In genomic region chr19:49157445-49158224, GRCh38 we compare ENCODE assay signal across 8 cellular contexts. TPM values are rescaled to one million over a fixed set of nuclear protein-coding genes. Genes with fewer than 3 reads are reported as not detected.
DNase-seq lines count a peak whose midpoint lies in the region; ATAC-seq and TF ChIP-seq lines count a peak whose summit lies in the region.

TRPM4 (plus strand) TSS chr19:49157792; CDS start chr19:49157867, 75 bp downstream.

- H3K27ac Mint-ChIP-seq in activated CD4-positive, alpha-beta T cell treated with anti-CD3 and anti-CD28 coated beads for 36 hours: no peak within 1 kb of the TSS

- POLR2A ChIA-PET in activated CD4-positive, alpha-beta T cell treated with anti-CD3 and anti-CD28 coated beads for 36 hours (lab: Charles Lee): no interaction called here

- DNase-seq in activated CD4-positive, alpha-beta T cell treated with anti-CD3 and anti-CD28 coated beads for 36 hours: peak; percentile 77
- DNase-seq in activated CD4-positive, alpha-beta T cell treated with anti-CD3 and anti-CD28 coated beads for 1 hour: no peak
- DNase-seq in NCI-H526 (lab: John Stamatoyannopoulos, UW) (peak; percentile 68 to 95), esophagus squamous epithelium (lab: John Stamatoyannopoulos, UW) (no peak), stromal cell of bone marrow (ENCODE audit: low read depth) (peak; percentile 65)
- DNase-seq in activated T-cell treated with anti-CD3 and anti-CD28 coated beads, Interleukin-2, amount 50 U/mL, for 1 hour: peak; percentile 35

- peak within 1 kb of the TSS; percentile 35 for H3K4me3 Mint-ChIP-seq in activated CD4-positive, alpha-beta T cell treated with anti-CD3 and anti-CD28 coated beads for 36 hours

- H3K4me3 ChIP-seq in esophagus squamous epithelium (peak within 1 kb of the TSS; percentile 72 to 93 (median 84)), mucosa of stomach (ENCODE audit: low read length) (peak within 1 kb of the TSS; percentile 83)

- no peak for TF ChIP-seq CTCF in esophagus squamous epithelium (IDR thresholded peaks at IDR 0.05)

- intact Hi-C loops in activated CD4-positive, alpha-beta T cell treated with anti-CD3 and anti-CD28 coated beads for 36 hours (cut with DNase I, micrococcal nuclease): no loop called here
- intact Hi-C loops in esophagus squamous epithelium (cut with DNase I): no loop called here

- peak; percentile 84 for ATAC-seq in activated CD4-positive, alpha-beta T cell treated with anti-CD3 and anti-CD28 coated beads for 36 hours
- ATAC-seq in GM19035 (IDR thresholded peaks at IDR 0.05; ENCODE audit: unreplicated experiment): no peak

- H3K36me3 ChIP-seq in esophagus squamous epithelium: no peaks in the 10 kb centered on the region
- no peaks in the 10 kb centered on the region for H3K36me3 ChIP-seq in mucosa of stomach (ENCODE audit: control insufficient read depth, insufficient read depth, low read length)

- 3 to 4% methylated on average over 9 to 13 of the region's 41 CpGs for WGBS in esophagus squamous epithelium, 2 donors

- peak within 1 kb of the TSS; percentile 84 to 94 (median 90) for H3K27ac ChIP-seq in esophagus squamous epithelium

- CTCF ChIA-PET in activated CD4-positive, alpha-beta T cell treated with anti-CD3 and anti-CD28 coated beads for 36 hours (lab: Charles Lee): no interaction called here

- no peaks in the 10 kb centered on the region for H3K36me3 Mint-ChIP-seq in activated CD4-positive, alpha-beta T cell treated with anti-CD3 and anti-CD28 coated beads for 36 hours (ENCODE audit: low read depth)

- TF ChIP-seq POLR2A in esophagus squamous epithelium (IDR thresholded peaks at IDR 0.05): peak in 3 of 4 donors; percentile 53 to 82 (median 66)

- peaks cover 6% of the 10 kb centered on the region for H3K4me1 Mint-ChIP-seq in activated CD4-positive, alpha-beta T cell treated with anti-CD3 and anti-CD28 coated beads for 36 hours

- H3K27me3 Mint-ChIP-seq in activated CD4-positive, alpha-beta T cell treated with anti-CD3 and anti-CD28 coated beads for 36 hours: peaks cover 53% of the 10 kb centered on the region

- H3K9me3 ChIP-seq in esophagus squamous epithelium (no peaks in the 10 kb centered on the region), mucosa of stomach (ENCODE audit: control insufficient read depth, low read length) (no peaks in the 10 kb centered on the region)

- peaks cover 7 to 39% (median 15%) of the 10 kb centered on the region in 3 donors for H3K4me1 ChIP-seq in esophagus squamous epithelium
- H3K4me1 ChIP-seq in mucosa of stomach (ENCODE audit: control insufficient read depth, insufficient read depth, low read length): peaks cover 32% of the 10 kb centered on the region

- H3K9ac ChIP-seq in mucosa of stomach (ENCODE audit: low read length): peak within 1 kb of the TSS; percentile 65

- peaks cover 0 to 14% (median 0%) of the 10 kb centered on the region in 4 donors for H3K27me3 ChIP-seq in esophagus squamous epithelium
- H3K27me3 ChIP-seq in mucosa of stomach (ENCODE audit: control insufficient read depth, insufficient read depth, low read length): no peaks in the 10 kb centered on the region

- H3K9me3 Mint-ChIP-seq in activated CD4-positive, alpha-beta T cell treated with anti-CD3 and anti-CD28 coated beads for 36 hours (ENCODE audit: low read depth): no peaks in the 10 kb centered on the region

RNA-seq across cellular contexts. Expression of gene TRPM4, which starts in this region (rescaled TPM):
- total RNA-seq in activated CD4-positive, alpha-beta T cell treated with anti-CD3 and anti-CD28 coated beads for 36 hours: 1 to 10 TPM; 1.5 to 1.9 TPM
- total RNA-seq in esophagus squamous epithelium: 10 to 100 TPM in 3 of 4 donors, 1 to 10 TPM in 1; 7.6 to 28.9 (median 18.0) TPM

Comparison
In these comparisons a context has a peak if more than half of its experiments do, and no peak if none do; other contexts are left out.
1. DNase-seq: peak in activated CD4-positive, alpha-beta T cell treated with anti-CD3 and anti-CD28 coated beads for 36 hours (single experiment), NCI-H526 (2 of 2), activated T-cell treated with anti-CD3 and anti-CD28 coated beads, Interleukin-2, amount 50 U/mL, for 1 hour (single experiment) and stromal cell of bone marrow (single experiment); none in activated CD4-positive, alpha-beta T cell treated with anti-CD3 and anti-CD28 coated beads for 1 hour (single experiment) and esophagus squamous epithelium (single experiment).